Comparison of ENCODE assay signal across 1 cellular context in the genomic region with DNA sequence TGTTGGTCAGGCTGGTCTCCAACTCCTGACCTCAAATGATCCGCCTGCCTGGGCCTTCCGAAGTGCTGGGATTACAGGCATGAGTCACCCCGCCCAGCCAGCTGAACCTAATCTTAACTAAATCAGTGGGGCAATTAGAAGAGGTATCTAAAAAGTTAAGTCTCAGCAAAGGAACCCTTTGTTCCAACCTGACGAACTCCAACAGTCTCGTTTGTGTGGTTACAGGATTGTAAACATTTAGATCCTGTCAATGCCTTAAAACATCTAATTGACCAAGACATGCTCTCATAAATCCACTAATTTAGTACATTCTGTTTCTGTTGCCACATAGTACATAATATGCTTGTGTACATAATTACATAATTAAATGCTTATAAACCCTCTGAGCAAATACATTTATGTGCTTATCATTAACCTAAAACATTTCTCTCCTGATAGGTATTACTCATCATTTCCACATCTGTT.
TF ChIP-seq lines count a peak whose summit lies in the region.

No MANE protein-coding gene starts in this region.

TF ChIP-seq in HEK293, 187 proteins besides CTCF, POLR2A, EP300 and RAD21 (continued from another document and continues in another):
- TF ChIP-seq ZFP69B (tag by site-specific recombination; IDR thresholded peaks at IDR 0.05) = no peak
- no peak for TF ChIP-seq ZBTB44 (tag by site-specific recombination; IDR thresholded peaks at IDR 0.05)
- TF ChIP-seq ZNF776 (tag by site-specific recombination; IDR thresholded peaks at IDR 0.05; ENCODE audit: borderline replicate concordance) = no peak
- no peak for TF ChIP-seq BCL11B (tag by site-specific recombination; IDR thresholded peaks at IDR 0.05; ENCODE audit: low read depth)
- TF ChIP-seq ZNF146 (tag by site-specific recombination; IDR thresholded peaks at IDR 0.05) = no peak
- TF ChIP-seq KLF8 (tag by site-specific recombination; IDR thresholded peaks at IDR 0.05) = no peak; the same call in 1 of the 2 replicates
- TF ChIP-seq, protein P1, sequence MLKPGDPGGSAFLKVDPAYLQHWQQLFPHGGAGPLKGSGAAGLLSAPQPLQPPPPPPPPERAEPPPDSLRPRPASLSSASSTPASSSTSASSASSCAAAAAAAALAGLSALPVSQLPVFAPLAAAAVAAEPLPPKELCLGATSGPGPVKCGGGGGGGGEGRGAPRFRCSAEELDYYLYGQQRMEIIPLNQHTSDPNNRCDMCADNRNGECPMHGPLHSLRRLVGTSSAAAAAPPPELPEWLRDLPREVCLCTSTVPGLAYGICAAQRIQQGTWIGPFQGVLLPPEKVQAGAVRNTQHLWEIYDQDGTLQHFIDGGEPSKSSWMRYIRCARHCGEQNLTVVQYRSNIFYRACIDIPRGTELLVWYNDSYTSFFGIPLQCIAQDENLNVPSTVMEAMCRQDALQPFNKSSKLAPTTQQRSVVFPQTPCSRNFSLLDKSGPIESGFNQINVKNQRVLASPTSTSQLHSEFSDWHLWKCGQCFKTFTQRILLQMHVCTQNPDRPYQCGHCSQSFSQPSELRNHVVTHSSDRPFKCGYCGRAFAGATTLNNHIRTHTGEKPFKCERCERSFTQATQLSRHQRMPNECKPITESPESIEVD (tag by site-specific recombination; IDR thresholded peaks at IDR 0.05) = peak; percentile 64
- TF ChIP-seq ZNF354C (tag by site-specific recombination; IDR thresholded peaks at IDR 0.05; ENCODE audit: borderline replicate concordance, low read depth) = no peak
- no peak for TF ChIP-seq HOXA7 (CRISPR knock-in tag; IDR thresholded peaks at IDR 0.05; ENCODE audit: borderline replicate concordance)
- no peak for TF ChIP-seq ZNF169 (tag by site-specific recombination; IDR thresholded peaks at IDR 0.05)
- TF ChIP-seq SP7 (tag by site-specific recombination; IDR thresholded peaks at IDR 0.05) = peak; percentile 96
- no peak for TF ChIP-seq ZNF132 (tag by site-specific recombination; IDR thresholded peaks at IDR 0.05; ENCODE audit: borderline replicate concordance)
- TF ChIP-seq WT1 (tag by site-specific recombination; IDR thresholded peaks at IDR 0.05) = no peak
- peak; percentile 31; the same call in 1 of the 2 replicates for TF ChIP-seq ZNF76 (tag by site-specific recombination; IDR thresholded peaks at IDR 0.05; ENCODE audit: borderline replicate concordance, low read depth)
- TF ChIP-seq ZNF639 (tag by site-specific recombination; IDR thresholded peaks at IDR 0.05) = no peak
- no peak for TF ChIP-seq ZNF121 (tag by site-specific recombination; IDR thresholded peaks at IDR 0.05)
- TF ChIP-seq ZNF423 (tag by site-specific recombination; IDR thresholded peaks at IDR 0.05) = no peak
- TF ChIP-seq ZNF302 (tag by site-specific recombination; IDR thresholded peaks at IDR 0.05; ENCODE audit: low read depth) = no peak
- no peak for TF ChIP-seq ZNF555 (tag by site-specific recombination; conservative IDR thresholded peaks at IDR 0.05)
- TF ChIP-seq BCL6B (tag by site-specific recombination; IDR thresholded peaks at IDR 0.05) = peak; percentile 41; the same call in 1 of the 2 replicates
- TF ChIP-seq, protein P2, sequence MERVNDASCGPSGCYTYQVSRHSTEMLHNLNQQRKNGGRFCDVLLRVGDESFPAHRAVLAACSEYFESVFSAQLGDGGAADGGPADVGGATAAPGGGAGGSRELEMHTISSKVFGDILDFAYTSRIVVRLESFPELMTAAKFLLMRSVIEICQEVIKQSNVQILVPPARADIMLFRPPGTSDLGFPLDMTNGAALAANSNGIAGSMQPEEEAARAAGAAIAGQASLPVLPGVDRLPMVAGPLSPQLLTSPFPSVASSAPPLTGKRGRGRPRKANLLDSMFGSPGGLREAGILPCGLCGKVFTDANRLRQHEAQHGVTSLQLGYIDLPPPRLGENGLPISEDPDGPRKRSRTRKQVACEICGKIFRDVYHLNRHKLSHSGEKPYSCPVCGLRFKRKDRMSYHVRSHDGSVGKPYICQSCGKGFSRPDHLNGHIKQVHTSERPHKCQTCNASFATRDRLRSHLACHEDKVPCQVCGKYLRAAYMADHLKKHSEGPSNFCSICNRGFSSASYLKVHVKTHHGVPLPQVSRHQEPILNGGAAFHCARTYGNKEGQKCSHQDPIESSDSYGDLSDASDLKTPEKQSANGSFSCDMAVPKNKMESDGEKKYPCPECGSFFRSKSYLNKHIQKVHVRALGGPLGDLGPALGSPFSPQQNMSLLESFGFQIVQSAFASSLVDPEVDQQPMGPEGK (tag by site-specific recombination; IDR thresholded peaks at IDR 0.05) = no peak
- no peak for TF ChIP-seq SCRT1 (tag by site-specific recombination; IDR thresholded peaks at IDR 0.05; ENCODE audit: borderline replicate concordance)
- peak; percentile 89 for TF ChIP-seq ZNF366 (tag by site-specific recombination; conservative IDR thresholded peaks at IDR 0.05)
- peak; percentile 85; the same call in 1 of the 2 replicates for TF ChIP-seq ZNF362 (tag by site-specific recombination; IDR thresholded peaks at IDR 0.05)
- TF ChIP-seq, protein P3, sequence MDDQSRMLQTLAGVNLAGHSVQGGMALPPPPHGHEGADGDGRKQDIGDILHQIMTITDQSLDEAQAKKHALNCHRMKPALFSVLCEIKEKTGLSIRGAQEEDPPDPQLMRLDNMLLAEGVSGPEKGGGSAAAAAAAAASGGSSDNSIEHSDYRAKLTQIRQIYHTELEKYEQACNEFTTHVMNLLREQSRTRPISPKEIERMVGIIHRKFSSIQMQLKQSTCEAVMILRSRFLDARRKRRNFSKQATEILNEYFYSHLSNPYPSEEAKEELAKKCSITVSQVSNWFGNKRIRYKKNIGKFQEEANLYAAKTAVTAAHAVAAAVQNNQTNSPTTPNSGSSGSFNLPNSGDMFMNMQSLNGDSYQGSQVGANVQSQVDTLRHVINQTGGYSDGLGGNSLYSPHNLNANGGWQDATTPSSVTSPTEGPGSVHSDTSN (CRISPR knock-in tag; IDR thresholded peaks at IDR 0.05) = no peak
- no peak for TF ChIP-seq GFI1B (tag by site-specific recombination; IDR thresholded peaks at IDR 0.05)
- no peak for TF ChIP-seq OVOL3 (tag by site-specific recombination; IDR thresholded peaks at IDR 0.05)
- no peak for TF ChIP-seq ZNF2 (tag by site-specific recombination; IDR thresholded peaks at IDR 0.05)
- TF ChIP-seq ZNF324 (tag by site-specific recombination; IDR thresholded peaks at IDR 0.05) = no peak
- TF ChIP-seq, protein P4, sequence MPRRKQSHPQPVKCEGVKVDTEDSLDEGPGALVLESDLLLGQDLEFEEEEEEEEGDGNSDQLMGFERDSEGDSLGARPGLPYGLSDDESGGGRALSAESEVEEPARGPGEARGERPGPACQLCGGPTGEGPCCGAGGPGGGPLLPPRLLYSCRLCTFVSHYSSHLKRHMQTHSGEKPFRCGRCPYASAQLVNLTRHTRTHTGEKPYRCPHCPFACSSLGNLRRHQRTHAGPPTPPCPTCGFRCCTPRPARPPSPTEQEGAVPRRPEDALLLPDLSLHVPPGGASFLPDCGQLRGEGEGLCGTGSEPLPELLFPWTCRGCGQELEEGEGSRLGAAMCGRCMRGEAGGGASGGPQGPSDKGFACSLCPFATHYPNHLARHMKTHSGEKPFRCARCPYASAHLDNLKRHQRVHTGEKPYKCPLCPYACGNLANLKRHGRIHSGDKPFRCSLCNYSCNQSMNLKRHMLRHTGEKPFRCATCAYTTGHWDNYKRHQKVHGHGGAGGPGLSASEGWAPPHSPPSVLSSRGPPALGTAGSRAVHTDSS (tag by site-specific recombination; IDR thresholded peaks at IDR 0.05) = no peak
- no peak; the same call in 1 of the 2 replicates for TF ChIP-seq GLIS2 (tag by site-specific recombination; IDR thresholded peaks at IDR 0.05)
- TF ChIP-seq ZNF24 (tag by site-specific recombination; IDR thresholded peaks at IDR 0.05) = no peak
- no peak for TF ChIP-seq ZNF521 (tag by site-specific recombination; IDR thresholded peaks at IDR 0.05)
- TF ChIP-seq HOXD13 (CRISPR knock-in tag; IDR thresholded peaks at IDR 0.05; ENCODE audit: borderline replicate concordance) = no peak
- TF ChIP-seq ZNF398 (tag by site-specific recombination; IDR thresholded peaks at IDR 0.05) = peak; percentile 46; the same call in 1 of the 2 replicates
- TF ChIP-seq ZNF843 (tag by site-specific recombination; IDR thresholded peaks at IDR 0.05) = peak; percentile 81
- TF ChIP-seq KLF9 (tag by site-specific recombination; IDR thresholded peaks at IDR 0.05; ENCODE audit: low read depth) = no peak
- no peak for TF ChIP-seq ZNF214 (tag by site-specific recombination; IDR thresholded peaks at IDR 0.05; ENCODE audit: borderline replicate concordance)
- 0 out of 2 replicates have a peak, but pooled peaks have one; percentile 47 for TF ChIP-seq TRIM28 (IDR thresholded peaks at IDR 0.05; ENCODE audit: borderline replicate concordance, low read length)
- TF ChIP-seq ZNF433 (tag by site-specific recombination; IDR thresholded peaks at IDR 0.05; ENCODE audit: low read depth) = no peak
- TF ChIP-seq ZNF350 (tag by site-specific recombination; IDR thresholded peaks at IDR 0.05) = no peak
- TF ChIP-seq ZNF658 (tag by site-specific recombination; IDR thresholded peaks at IDR 0.05) = no peak
- TF ChIP-seq ZSCAN16 (tag by site-specific recombination; IDR thresholded peaks at IDR 0.05) = no peak
- no peak for TF ChIP-seq KLF1 (tag by site-specific recombination; IDR thresholded peaks at IDR 0.05)
- TF ChIP-seq ZBTB7A (tag by site-specific recombination; IDR thresholded peaks at IDR 0.05; ENCODE audit: low read depth) = no peak
